ENCODE assay signal across 29 cellular contexts in the genomic region with DNA sequence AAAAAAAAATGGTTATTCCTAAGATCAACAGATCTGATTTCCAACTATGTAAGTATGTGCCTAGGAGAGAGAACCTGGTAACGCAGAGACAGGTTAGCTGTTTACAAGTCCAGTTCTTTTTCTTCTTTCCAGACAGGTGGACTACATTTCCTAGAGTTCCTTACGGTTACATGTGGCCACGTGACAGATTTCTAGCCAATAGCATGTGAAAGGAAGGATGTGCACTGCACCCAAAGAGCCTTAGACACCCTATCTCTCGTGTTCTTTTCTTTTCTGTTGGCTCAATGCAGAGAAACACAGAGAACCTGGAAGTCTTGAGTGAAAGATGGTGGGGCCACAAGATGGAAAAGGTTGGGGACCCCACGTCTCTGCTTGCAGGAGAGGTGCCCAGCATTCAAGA.
"Had no signal": no experiment of that assay in that cellular context is flagged by ENCODE, and none has a peak within 500 bp of the region (broad histone marks: within the 10 kb centered on the region; RNA-seq: fewer than 3 reads in every experiment).

No MANE protein-coding gene starts in this region.

- H3K27me3 ChIP-seq: brain microvascular endothelial cell, cardiac muscle cell, MG63, Peyer's patch, SJCRH30 had no signal

- H3K4me1 Mint-ChIP-seq: activated B cell treated with CpG ODN at 0.5 μM for 24 hours; activated CD4-positive, alpha-beta T cell treated with anti-CD3 and anti-CD28 coated beads, Interleukin-2, amount 10 ng/mL, durations not matched to agents 24 days and 14 days; activated CD8-positive, alpha-beta memory T cell treated with anti-CD3 and anti-CD28 coated beads, Interleukin-2, amount 10 ng/mL, durations not matched to agents 7 days and 5 days; T-helper 17 cell had no signal

- H3K36me3 ChIP-seq: brain microvascular endothelial cell, cardiac muscle cell, MG63, Peyer's patch, SJCRH30 had no signal

- DNase-seq: activated B cell treated with CpG ODN at 0.5 μM for 24 hours; activated CD4-positive, alpha-beta T cell treated with anti-CD3 and anti-CD28 coated beads for 1 hour; activated CD4-positive, alpha-beta T cell treated with anti-CD3 and anti-CD28 coated beads, Interleukin-2, amount 10 ng/mL, durations not matched to agents 24 days and 14 days; activated CD4-positive, alpha-beta T cell treated with anti-CD3 and anti-CD28 coated beads, Interleukin-2, amount 50 U/mL, for 48 hours; activated effector memory CD4-positive, alpha-beta T cell treated with Interleukin-2 at 50 U/mL for 16 hours; activated naive CD4-positive, alpha-beta T cell; activated T-cell treated with anti-CD3 and anti-CD28 coated beads, Interleukin-2, amount 50 U/mL, for 24 hours; brain microvascular endothelial cell; MG63; MV-4-11; NCI-H1105; NCI-H1436; NCI-H1694 treated with DMSO at 0.1 percent for 48 hours; NCI-H2029 treated with DMSO at 0.1 percent for 48 hours; NCI-H345; NCI-H510A; NCI-H526 treated with DMSO at 0.1 percent for 48 hours; NCI-H82; NK-92 treated with Interleukin-12 subunit alpha and Interleukin-12 subunit beta, amount 100 ng/mL, for 24 hours; Peyer's patch; Right ventricle myocardium superior; SJCRH30; T-helper 17 cell; T-helper 9 cell had no signal

- H3K9me3 ChIP-seq: MG63, Peyer's patch, SJCRH30 had no signal

- H3K27me3 Mint-ChIP-seq: activated B cell treated with CpG ODN at 0.5 μM for 24 hours; activated CD4-positive, alpha-beta T cell treated with anti-CD3 and anti-CD28 coated beads, Interleukin-2, amount 10 ng/mL, durations not matched to agents 24 days and 14 days; activated CD8-positive, alpha-beta memory T cell treated with anti-CD3 and anti-CD28 coated beads, Interleukin-2, amount 10 ng/mL, durations not matched to agents 7 days and 5 days; activated T-cell treated with anti-CD3 and anti-CD28 coated beads, Interleukin-2, amount 50 U/mL, for 24 hours; T-helper 17 cell had no signal

- H3K9me3 Mint-ChIP-seq: activated B cell treated with CpG ODN at 0.5 μM for 24 hours; activated CD4-positive, alpha-beta T cell treated with anti-CD3 and anti-CD28 coated beads, Interleukin-2, amount 10 ng/mL, durations not matched to agents 24 days and 14 days; activated naive CD4-positive, alpha-beta T cell treated with anti-CD3 and anti-CD28 coated beads, Interleukin-2, amount 50 U/mL, for 72 hours; activated T-cell treated with anti-CD3 and anti-CD28 coated beads, Interleukin-2, amount 50 U/mL, for 24 hours; activated T-helper 1 cell treated with anti-CD3 and anti-CD28 coated beads, Interleukin-12 subunit alpha, Interleukin-12 subunit beta, Interleukin-2, Interleukin-4 antibody, amounts not matched to agents 30 ng/mL and 10 ng/mL and 1 ng/mL, durations not matched to agents 14 hours and 24 hours and 36 hours had no signal

- H3K27ac ChIP-seq: brain microvascular endothelial cell, cardiac muscle cell, RWPE1 had no signal

- H3K36me3 Mint-ChIP-seq: activated CD8-positive, alpha-beta memory T cell treated with anti-CD3 and anti-CD28 coated beads, Interleukin-2, amount 10 ng/mL, durations not matched to agents 7 days and 5 days; activated naive CD4-positive, alpha-beta T cell treated with anti-CD3 and anti-CD28 coated beads, Interleukin-2, amount 50 U/mL, for 72 hours had no signal

- H3K4me3 ChIP-seq: cardiac muscle cell, MG63, Peyer's patch, SJCRH30 had no signal

- H3K4me3 Mint-ChIP-seq: activated B cell treated with CpG ODN at 0.5 μM for 24 hours; activated CD4-positive, alpha-beta T cell treated with anti-CD3 and anti-CD28 coated beads, Interleukin-2, amount 10 ng/mL, durations not matched to agents 24 days and 14 days; activated CD8-positive, alpha-beta memory T cell treated with anti-CD3 and anti-CD28 coated beads, Interleukin-2, amount 10 ng/mL, durations not matched to agents 7 days and 5 days; activated T-cell treated with anti-CD3 and anti-CD28 coated beads, Interleukin-2, amount 50 U/mL, for 24 hours; activated T-helper 1 cell treated with anti-CD3 and anti-CD28 coated beads, Interleukin-12 subunit alpha, Interleukin-12 subunit beta, Interleukin-2, Interleukin-4 antibody, amounts not matched to agents 30 ng/mL and 10 ng/mL and 1 ng/mL, durations not matched to agents 14 hours and 24 hours and 36 hours; T-helper 17 cell had no signal

- H3K27ac Mint-ChIP-seq: activated B cell treated with CpG ODN at 0.5 μM for 24 hours; activated CD4-positive, alpha-beta T cell treated with anti-CD3 and anti-CD28 coated beads, Interleukin-2, amount 10 ng/mL, durations not matched to agents 24 days and 14 days; activated CD8-positive, alpha-beta memory T cell treated with anti-CD3 and anti-CD28 coated beads, Interleukin-2, amount 10 ng/mL, durations not matched to agents 7 days and 5 days; activated naive CD4-positive, alpha-beta T cell treated with anti-CD3 and anti-CD28 coated beads, Interleukin-2, amount 50 U/mL, for 72 hours; activated T-cell treated with anti-CD3 and anti-CD28 coated beads, Interleukin-2, amount 50 U/mL, for 24 hours; activated T-helper 1 cell treated with anti-CD3 and anti-CD28 coated beads, Interleukin-12 subunit alpha, Interleukin-12 subunit beta, Interleukin-2, Interleukin-4 antibody, amounts not matched to agents 30 ng/mL and 10 ng/mL and 1 ng/mL, durations not matched to agents 14 hours and 24 hours and 36 hours; T-helper 17 cell had no signal

- ATAC-seq: activated CD8-positive, alpha-beta memory T cell treated with anti-CD3 and anti-CD28 coated beads, Interleukin-2, amount 10 ng/mL, durations not matched to agents 7 days and 5 days; activated naive CD4-positive, alpha-beta T cell treated with anti-CD3 and anti-CD28 coated beads, Interleukin-2, amount 50 U/mL, for 72 hours; T-helper 17 cell had no signal
